In the genomic region with DNA sequence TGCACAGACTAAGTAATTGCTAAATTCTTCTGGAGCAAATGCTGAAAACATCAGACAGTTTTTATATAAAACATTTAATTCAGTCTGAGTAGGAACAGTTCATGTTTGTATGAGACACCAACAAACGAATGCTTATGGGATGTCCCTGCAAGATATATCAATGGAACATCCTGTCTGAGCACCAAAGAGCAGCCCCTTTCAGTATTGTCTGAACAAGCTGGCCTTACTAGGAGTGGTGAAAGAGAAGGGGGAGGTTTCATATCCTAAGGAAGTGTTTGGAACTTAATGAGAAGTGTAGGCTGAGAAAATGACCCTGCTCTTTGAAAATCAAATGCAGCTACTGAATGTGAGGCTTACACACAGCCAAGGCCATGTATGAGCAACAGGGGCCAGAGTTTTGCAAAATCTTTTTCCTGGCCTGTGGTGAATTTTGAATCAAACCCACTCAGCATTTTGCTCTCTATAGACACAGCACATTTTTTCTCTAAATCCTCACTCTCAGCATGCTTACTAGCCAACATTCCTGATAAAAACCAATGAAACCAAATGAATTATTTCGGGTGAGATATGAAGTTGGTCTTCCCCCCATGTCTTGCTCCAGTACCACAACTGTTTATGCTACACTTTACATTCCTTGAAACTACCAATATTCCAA, we compare ENCODE assay signal across 1 cellular context.
TF ChIP-seq lines count a peak whose summit lies in the region.

No MANE protein-coding gene starts in this region.

TF ChIP-seq in H1, 55 proteins besides CTCF, POLR2A, EP300 and RAD21:
- no peak for TF ChIP-seq SP2 (IDR thresholded peaks at IDR 0.05; ENCODE audit: low read length)
